2 cellular contexts compared by ENCODE assay signal in genomic region chr9:38073882-38074281, GRCh38.
TF ChIP-seq lines count a peak whose summit lies in the region.

No MANE protein-coding gene starts in this region.

TF ChIP-seq in IMR-90, 13 proteins besides CTCF, POLR2A, EP300 and RAD21:
- no peak for TF ChIP-seq FOS (IDR thresholded peaks at IDR 0.05; ENCODE audit: low read depth, low read length)
- TF ChIP-seq CEBPB (IDR thresholded peaks at IDR 0.05; ENCODE audit: low read depth, low read length) = no peak
- no peak for TF ChIP-seq RFX5 (IDR thresholded peaks at IDR 0.05; ENCODE audit: low read depth, low read length)
- no peak for TF ChIP-seq MXI1 (IDR thresholded peaks at IDR 0.05; ENCODE audit: borderline replicate concordance, low read depth, low read length)
- no peak for TF ChIP-seq NFE2L2 (IDR thresholded peaks at IDR 0.05; ENCODE audit: low read depth, low read length)

TF ChIP-seq in GM12891, 5 proteins besides CTCF, POLR2A, EP300 and RAD21:
- TF ChIP-seq POLR2AphosphoS5 (IDR thresholded peaks at IDR 0.05; ENCODE audit: low read depth, low read length) = no peak
- TF ChIP-seq PAX5 (IDR thresholded peaks at IDR 0.05; ENCODE audit: insufficient read depth, low read length, severe bottlenecking) = no peak
- no peak for TF ChIP-seq POU2F2 (IDR thresholded peaks at IDR 0.05; ENCODE audit: low read depth, low read length)
- no peak for TF ChIP-seq SPI1 (IDR thresholded peaks at IDR 0.05; ENCODE audit: low read depth, low read length)
- TF ChIP-seq TAF1 (IDR thresholded peaks at IDR 0.05; ENCODE audit: low read depth, low read length) = no peak
